In genomic region chr22:38954414-38955043, GRCh38 we compare ENCODE assay signal across 22 cellular contexts. TPM values are rescaled to one million over a fixed set of nuclear protein-coding genes. Genes with fewer than 3 reads are reported as not detected.
A peak's percentile ranks its signal among the peaks of the same experiment; 100 is the strongest.
DNase-seq lines count a peak whose midpoint lies in the region; FAIRE-seq lines count a peak whose summit lies in the region.
"Had no signal": no experiment of that assay in that cellular context is flagged by ENCODE, and none has a peak within 500 bp of the region (broad histone marks: within the 10 kb centered on the region; RNA-seq: fewer than 3 reads in every experiment).

No MANE protein-coding gene starts in this region.

- H3K9me3 ChIP-seq in neuronal stem cell (replicated peaks in 1 of 2; ENCODE audit: control insufficient read depth in 2 of 2, insufficient read depth in 1 of 2, low read depth in 1 of 2, low read length in 2 of 2) (peaks cover 0 to 2% of the 10 kb centered on the region in 2 donors), trophoblast cell (ENCODE audit: insufficient read depth, low read depth, low read length) (peaks cover 4% of the 10 kb centered on the region)
- H3K9me3 ChIP-seq: heart left ventricle, prostate gland, upper lobe of right lung had no signal

- H3K9ac ChIP-seq in neuronal stem cell (ENCODE audit: low read depth, low read length, poor library complexity) (no peak overlapping the region), trophoblast cell (ENCODE audit: low read length) (no peak overlapping the region)

- FAIRE-seq in GM19239 (lab: Jason Lieb, UNC): peak; percentile 14

- H2BK5ac ChIP-seq in neuronal stem cell (ENCODE audit: low read length) (no peak overlapping the region), trophoblast cell (ENCODE audit: low read depth, low read length, poor library complexity) (no peak overlapping the region)

- H3K4me3 ChIP-seq in neuronal stem cell (ENCODE audit: low read length in 2 of 2) (no peak overlapping the region), trophoblast cell (ENCODE audit: low read depth, low read length) (no peak overlapping the region)
- H3K4me3 ChIP-seq: heart left ventricle, prostate gland, upper lobe of right lung had no signal

- no peaks in the 10 kb centered on the region for H3K36me3 Mint-ChIP-seq in activated CD4-positive, alpha-beta T cell treated with anti-CD3 and anti-CD28 coated beads, Interleukin-2, amount 10 ng/mL, durations not matched to agents 24 days and 14 days (ENCODE audit: low read depth)
- no peaks in the 10 kb centered on the region for H3K36me3 Mint-ChIP-seq in activated T-helper 2 cell treated with anti-CD3 and anti-CD28 coated beads, Interferon-gamma antibody, Interleukin-2, Interleukin-4, amounts not matched to agents 10 μg/mL and 5 μg/mL and 100 μg/mL, durations not matched to agents 14 hours and 24 hours and 36 hours (ENCODE audit: low read depth)
- H3K36me3 Mint-ChIP-seq: naive thymus-derived CD8-positive, alpha-beta T cell had no signal

- no peak overlapping the region for H3K4ac ChIP-seq in neuronal stem cell (ENCODE audit: low read length)
- no peak overlapping the region for H3K4ac ChIP-seq in trophoblast cell (ENCODE audit: low read depth, low read length)

- H3K4me1 ChIP-seq in neuronal stem cell (ENCODE audit: control insufficient read depth in 2 of 2, insufficient read depth in 1 of 2, low read depth in 1 of 2, low read length in 2 of 2) (no peaks in the 10 kb centered on the region), trophoblast cell (ENCODE audit: control insufficient read depth in 1 of 2, insufficient read depth in 2 of 2, low read length in 2 of 2) (no peaks in the 10 kb centered on the region)
- H3K4me1 ChIP-seq: prostate gland had no signal

- WGBS in neuronal stem cell (ENCODE audit: extremely low coverage in 2 of 2, insufficient read length in 2 of 2, insufficient replicate concordance in 1 of 2), 2 donors: no CpG with 5 or more reads among the region's 13 CpGs
- WGBS in trophoblast cell (ENCODE audit: extremely low coverage, insufficient coverage, insufficient read length): no CpG with 5 or more reads among the region's 13 CpGs

- H3K27ac ChIP-seq in neuronal stem cell (replicated peaks; ENCODE audit: low read length) (no peak overlapping the region), trophoblast cell (ENCODE audit: low read depth, low read length) (no peak overlapping the region)
- H3K27ac ChIP-seq: prostate gland, upper lobe of right lung, VCaP had no signal

- no peaks in the 10 kb centered on the region for H3K9me3 Mint-ChIP-seq in activated CD4-positive, alpha-beta T cell treated with anti-CD3 and anti-CD28 coated beads, Interleukin-2, amount 10 ng/mL, durations not matched to agents 24 days and 14 days
- no peaks in the 10 kb centered on the region for H3K9me3 Mint-ChIP-seq in activated T-helper 2 cell treated with anti-CD3 and anti-CD28 coated beads, Interferon-gamma antibody, Interleukin-2, Interleukin-4, amounts not matched to agents 10 μg/mL and 5 μg/mL and 100 μg/mL, durations not matched to agents 14 hours and 24 hours and 36 hours
- H3K9me3 Mint-ChIP-seq: central memory CD8-positive, alpha-beta T cell; H9; naive thymus-derived CD8-positive, alpha-beta T cell had no signal

- H3K27me3 ChIP-seq in neuronal stem cell (ENCODE audit: control insufficient read depth in 3 of 3, insufficient read depth in 3 of 3, low read depth in 1 of 3, low read length in 3 of 3) (peaks cover 0 to 55% (median 0%) of the 10 kb centered on the region in 3 experiments), trophoblast cell (ENCODE audit: insufficient read depth, low read length) (no peaks in the 10 kb centered on the region)
- H3K27me3 ChIP-seq: heart left ventricle, upper lobe of right lung had no signal

- no peak overlapping the region for H4K12ac ChIP-seq in trophoblast cell (ENCODE audit: low read depth, low read length)

- H3K36me3 ChIP-seq in neuronal stem cell (replicated peaks in 1 of 2; ENCODE audit: control insufficient read depth in 2 of 2, insufficient read depth in 2 of 2, low read length in 2 of 2) (no peaks in the 10 kb centered on the region), trophoblast cell (ENCODE audit: control insufficient read depth in 1 of 2, insufficient read depth in 2 of 2, low read length in 2 of 2) (no peaks in the 10 kb centered on the region)
- H3K36me3 ChIP-seq: heart left ventricle, prostate gland, upper lobe of right lung had no signal

- H3K27me3 Mint-ChIP-seq in activated CD4-positive, alpha-beta T cell treated with anti-CD3 and anti-CD28 coated beads, Interleukin-2, amount 10 ng/mL, durations not matched to agents 24 days and 14 days: no peaks in the 10 kb centered on the region
- peaks cover 6% of the 10 kb centered on the region for H3K27me3 Mint-ChIP-seq in activated T-helper 2 cell treated with anti-CD3 and anti-CD28 coated beads, Interferon-gamma antibody, Interleukin-2, Interleukin-4, amounts not matched to agents 10 μg/mL and 5 μg/mL and 100 μg/mL, durations not matched to agents 14 hours and 24 hours and 36 hours (ENCODE audit: low read depth)

- peak overlapping the region; percentile 98 for H3K27ac Mint-ChIP-seq in activated CD4-positive, alpha-beta T cell treated with anti-CD3 and anti-CD28 coated beads, Interleukin-2, amount 10 ng/mL, durations not matched to agents 24 days and 14 days
- H3K27ac Mint-ChIP-seq in activated T-helper 2 cell treated with anti-CD3 and anti-CD28 coated beads, Interferon-gamma antibody, Interleukin-2, Interleukin-4, amounts not matched to agents 10 μg/mL and 5 μg/mL and 100 μg/mL, durations not matched to agents 14 hours and 24 hours and 36 hours: peak overlapping the region; percentile 86
- H3K27ac Mint-ChIP-seq: H9 had no signal

- H3K14ac ChIP-seq in neuronal stem cell (ENCODE audit: low read length): no peak overlapping the region
- H3K14ac ChIP-seq in trophoblast cell (ENCODE audit: low read length): no peak overlapping the region

- H3K79me1 ChIP-seq in neuronal stem cell (ENCODE audit: low read depth, low read length): no peaks in the 10 kb centered on the region
- H3K79me1 ChIP-seq in trophoblast cell (ENCODE audit: low read length): no peaks in the 10 kb centered on the region

- no peak for DNase-seq in activated CD4-positive, alpha-beta T cell treated with anti-CD3 and anti-CD28 coated beads, Interleukin-2, amount 10 ng/mL, durations not matched to agents 24 days and 14 days
- DNase-seq in activated CD4-positive, alpha-beta T cell treated with anti-CD3 and anti-CD28 coated beads, Interleukin-2, amount 50 U/mL, for 48 hours: no peak
- no peak for DNase-seq in GM19239 (ENCODE audit: insufficient read length, low spot score)
- no peak for DNase-seq in activated T-helper 2 cell treated with anti-CD3 and anti-CD28 coated beads, Interferon-gamma antibody, Interleukin-2, Interleukin-4, amounts not matched to agents 10 μg/mL and 5 μg/mL and 100 μg/mL, durations not matched to agents 14 hours and 24 hours and 36 hours (ENCODE audit: low spot score)
- no peak for DNase-seq in neuronal stem cell (ENCODE audit: low spot score)
- DNase-seq in SK-N-DZ (ENCODE audit: low spot score): no peak
- DNase-seq in SKM-1 treated with dmso at 0.1 percent for 144 hours (lab: John Stamatoyannopoulos, UW; ENCODE audit: unreplicated experiment): no peak
- DNase-seq in trophoblast cell: no peak
- DNase-seq: anterior cingulate cortex; heart left ventricle; KG1; naive thymus-derived CD8-positive, alpha-beta T cell; NCI-H1105; NCI-H2107; NCI-H69; upper lobe of right lung had no signal

- peak overlapping the region; percentile 13 for H2BK15ac ChIP-seq in neuronal stem cell (ENCODE audit: low read length)

- peaks cover 55% of the 10 kb centered on the region for H3K4me1 Mint-ChIP-seq in activated CD4-positive, alpha-beta T cell treated with anti-CD3 and anti-CD28 coated beads, Interleukin-2, amount 10 ng/mL, durations not matched to agents 24 days and 14 days
- peaks cover 42% of the 10 kb centered on the region for H3K4me1 Mint-ChIP-seq in activated T-helper 2 cell treated with anti-CD3 and anti-CD28 coated beads, Interferon-gamma antibody, Interleukin-2, Interleukin-4, amounts not matched to agents 10 μg/mL and 5 μg/mL and 100 μg/mL, durations not matched to agents 14 hours and 24 hours and 36 hours (ENCODE audit: low read depth)
- H3K4me1 Mint-ChIP-seq: central memory CD8-positive, alpha-beta T cell had no signal

- no peak overlapping the region for H2AFZ ChIP-seq in neuronal stem cell (ENCODE audit: low read length)
- H2AFZ ChIP-seq in trophoblast cell (ENCODE audit: insufficient read depth, low read length, poor library complexity): no peak overlapping the region

- no peak overlapping the region for H3K4me2 ChIP-seq in neuronal stem cell (ENCODE audit: insufficient read depth, low read length, poor library complexity, severe bottlenecking)
- H3K4me2 ChIP-seq in trophoblast cell (ENCODE audit: low read length): no peak overlapping the region

- H2AK5ac ChIP-seq in neuronal stem cell (ENCODE audit: low read depth, low read length) (no peak overlapping the region), trophoblast cell (ENCODE audit: low read length) (no peak overlapping the region)

- no peak overlapping the region for H2BK120ac ChIP-seq in neuronal stem cell (ENCODE audit: low read depth, low read length)
- no peak overlapping the region for H2BK120ac ChIP-seq in trophoblast cell (ENCODE audit: insufficient read depth, low read length, poor library complexity)

- no peak overlapping the region for H2BK12ac ChIP-seq in neuronal stem cell (ENCODE audit: low read length)
- H2BK12ac ChIP-seq in trophoblast cell (ENCODE audit: low read length): no peak overlapping the region

- intact Hi-C loops in activated CD4-positive, alpha-beta T cell treated with anti-CD3 and anti-CD28 coated beads, Interleukin-2, amount 10 ng/mL, durations not matched to agents 24 days and 14 days (cut with micrococcal nuclease): loop anchor here (1.0 kb wide), 3 partner anchors 13 to 85 kb away; no protein-coding TSS in a partner anchor
- intact Hi-C loops in activated T-helper 2 cell treated with anti-CD3 and anti-CD28 coated beads, Interferon-gamma antibody, Interleukin-2, Interleukin-4, amounts not matched to agents 10 μg/mL and 5 μg/mL and 100 μg/mL, durations not matched to agents 14 hours and 24 hours and 36 hours (cut with micrococcal nuclease): loop anchor here (1.0 kb wide), 2 partner anchors 13 to 31 kb away; no protein-coding TSS in a partner anchor

- H3K18ac ChIP-seq in neuronal stem cell (ENCODE audit: low read length) (peak overlapping the region; percentile 35), trophoblast cell (ENCODE audit: low read length) (no peak overlapping the region)

- no peak overlapping the region for H4K91ac ChIP-seq in neuronal stem cell (ENCODE audit: low read depth, low read length, poor library complexity)
- no peak overlapping the region for H4K91ac ChIP-seq in trophoblast cell (ENCODE audit: low read depth, low read length)

- H4K8ac ChIP-seq in neuronal stem cell (ENCODE audit: low read depth, low read length) (no peak overlapping the region), trophoblast cell (ENCODE audit: low read depth, low read length) (no peak overlapping the region)

- peak overlapping the region; percentile 19 for H3K4me3 Mint-ChIP-seq in activated CD4-positive, alpha-beta T cell treated with anti-CD3 and anti-CD28 coated beads, Interleukin-2, amount 10 ng/mL, durations not matched to agents 24 days and 14 days
- no peak overlapping the region for H3K4me3 Mint-ChIP-seq in activated T-helper 2 cell treated with anti-CD3 and anti-CD28 coated beads, Interferon-gamma antibody, Interleukin-2, Interleukin-4, amounts not matched to agents 10 μg/mL and 5 μg/mL and 100 μg/mL, durations not matched to agents 14 hours and 24 hours and 36 hours (ENCODE audit: low read depth)
- H3K4me3 Mint-ChIP-seq: central memory CD8-positive, alpha-beta T cell; H9 had no signal

- H3K79me2 ChIP-seq in trophoblast cell (ENCODE audit: control insufficient read depth, insufficient read depth, low read length, poor library complexity): no peaks in the 10 kb centered on the region

- H3K23ac ChIP-seq in neuronal stem cell (ENCODE audit: low read depth, low read length, poor library complexity) (no peak overlapping the region), trophoblast cell (ENCODE audit: low read length) (no peak overlapping the region)

RNA-seq across cellular contexts. Expression of gene APOBEC3A, which starts 2.9 kb away (rescaled TPM):
- total RNA-seq in activated CD4-positive, alpha-beta T cell treated with anti-CD3 and anti-CD28 coated beads, Interleukin-2, amount 10 ng/mL, durations not matched to agents 24 days and 14 days: not detected in 2 replicates
- total RNA-seq in activated T-helper 2 cell treated with anti-CD3 and anti-CD28 coated beads, Interferon-gamma antibody, Interleukin-2, Interleukin-4, amounts not matched to agents 10 μg/mL and 5 μg/mL and 100 μg/mL, durations not matched to agents 14 hours and 24 hours and 36 hours: not detected in 2 replicates
- polyA plus RNA-seq in neuronal stem cell (2013, experiment 1 of 2): not detected
- polyA plus RNA-seq in neuronal stem cell (2013, experiment 2 of 2): not detected
- not detected in 2 replicates for polyA plus RNA-seq in SK-N-DZ (2014; cell fraction: cytosol; rRNA removed)
- polyA plus RNA-seq in SK-N-DZ (2014; cell fraction: nucleus; rRNA removed): not detected in 2 replicates
- polyA plus RNA-seq in trophoblast cell (2013): not detected in 2 replicates
- total RNA-seq: A673; H9; lung microvascular endothelial cell; naive thymus-derived CD8-positive, alpha-beta T cell had no signal
- polyA plus RNA-seq: naive thymus-derived CD8-positive, alpha-beta T cell had no signal

RNA-seq across cellular contexts. Expression of gene APOBEC3B, which starts 27.6 kb away (rescaled TPM):
- total RNA-seq in activated CD4-positive, alpha-beta T cell treated with anti-CD3 and anti-CD28 coated beads, Interleukin-2, amount 10 ng/mL, durations not matched to agents 24 days and 14 days: 25.4 and 26.1 TPM in 2 replicates
- 17.0 and 17.2 TPM in 2 replicates for total RNA-seq in activated T-helper 2 cell treated with anti-CD3 and anti-CD28 coated beads, Interferon-gamma antibody, Interleukin-2, Interleukin-4, amounts not matched to agents 10 μg/mL and 5 μg/mL and 100 μg/mL, durations not matched to agents 14 hours and 24 hours and 36 hours
- polyA plus RNA-seq in neuronal stem cell (2013, experiment 1 of 2): 2.9 TPM
- 2.8 TPM for polyA plus RNA-seq in neuronal stem cell (2013, experiment 2 of 2)
- 0.08 and 0.81 TPM in 2 replicates for polyA plus RNA-seq in SK-N-DZ (2014; cell fraction: cytosol; rRNA removed)
- polyA plus RNA-seq in SK-N-DZ (2014; cell fraction: nucleus; rRNA removed): not detected in 2 replicates
- 2.4 and 2.5 TPM in 2 replicates for polyA plus RNA-seq in trophoblast cell (2013)

RNA-seq across cellular contexts. Expression of gene APOBEC3C, which starts 59.5 kb away (rescaled TPM):
- total RNA-seq in activated CD4-positive, alpha-beta T cell treated with anti-CD3 and anti-CD28 coated beads, Interleukin-2, amount 10 ng/mL, durations not matched to agents 24 days and 14 days: 73.6 and 74.8 TPM in 2 replicates
- total RNA-seq in activated T-helper 2 cell treated with anti-CD3 and anti-CD28 coated beads, Interferon-gamma antibody, Interleukin-2, Interleukin-4, amounts not matched to agents 10 μg/mL and 5 μg/mL and 100 μg/mL, durations not matched to agents 14 hours and 24 hours and 36 hours: 91.7 and 93.1 TPM in 2 replicates
- polyA plus RNA-seq in neuronal stem cell (2013, experiment 1 of 2): 18.7 TPM
- 20.6 TPM for polyA plus RNA-seq in neuronal stem cell (2013, experiment 2 of 2)
- 0.55 and 2.0 TPM in 2 replicates for polyA plus RNA-seq in SK-N-DZ (2014; cell fraction: cytosol; rRNA removed)
- 0.21 and 1.4 TPM in 2 replicates for polyA plus RNA-seq in SK-N-DZ (2014; cell fraction: nucleus; rRNA removed)
- polyA plus RNA-seq in trophoblast cell (2013): 34.2 and 34.6 TPM in 2 replicates
